ENCODE assay signal across 8 cellular contexts in genomic region chr13:87669379-87669978, GRCh38. TPM values are rescaled to one million over a fixed set of nuclear protein-coding genes. Genes with fewer than 3 reads are reported as not detected.
DNase-seq lines count a peak whose midpoint lies in the region; ATAC-seq, FAIRE-seq and TF ChIP-seq lines count a peak whose summit lies in the region.

No MANE protein-coding gene starts in this region.

- peaks cover 25% of the 10 kb centered on the region for H3K27me3 ChIP-seq in kidney epithelial cell (ENCODE audit: control insufficient read depth, insufficient read depth, low read length)

- peak; percentile 40 for ATAC-seq in GM18870 (IDR thresholded peaks at IDR 0.05; ENCODE audit: unreplicated experiment)
- ATAC-seq in GM21515 (IDR thresholded peaks at IDR 0.05; ENCODE audit: unreplicated experiment): no peak

- TF ChIP-seq CTCF in kidney epithelial cell (IDR thresholded peaks at IDR 0.05; ENCODE audit: insufficient read depth, low read length, poor library complexity, severe bottlenecking): peak; percentile 73

- in situ Hi-C loops in SK-MEL-5 (cut with HindIII; ENCODE audit: low pct_unique_long_range_greater_than_20kb, low sequenced_read_pairs): no loop called here

- DNase-seq in Kasumi-1 (lab: John Stamatoyannopoulos, UW) (peak; percentile 79 to 87), SK-MEL-5 (ENCODE audit: low read depth, low spot score) (peak; percentile 69), kidney epithelial cell (ENCODE audit: low read depth) (no peak)
- no peak for DNase-seq in activated CD4-positive, alpha-beta T cell treated with anti-CD3 and anti-CD28 coated beads for 4 hours
- no peak for DNase-seq in activated CD8-positive, alpha-beta memory T cell treated with anti-CD3 and anti-CD28 coated beads, Interleukin-2, amount 50 U/mL, for 4 hours

- no peak overlapping the region for H3K4me3 ChIP-seq in kidney epithelial cell (ENCODE audit: low read depth, low read length)

- H3K36me3 ChIP-seq in kidney epithelial cell (ENCODE audit: control insufficient read depth, insufficient read depth, low read length): no peaks in the 10 kb centered on the region

- FAIRE-seq in A204.1 (lab: Jason Lieb, UNC): peak; percentile 96

RNA-seq across cellular contexts. Expression of gene SLITRK5, which starts 1.7 kb away (rescaled TPM):
- total RNA-seq in SK-MEL-5 (2014; rRNA removed; shearing (Covaris generic)): 0.24 TPM in 2 replicates
- 0.39 and 0.56 TPM in 2 replicates for polyA plus RNA-seq in SK-MEL-5 (2015; cell fraction: cytosol; rRNA removed)
- 0.76 and 1.1 TPM in 2 replicates for polyA plus RNA-seq in SK-MEL-5 (2015; cell fraction: nucleus; rRNA removed)
- under 0.01 TPM in 2 replicates for total RNA-seq in kidney epithelial cell

Comparison
In these comparisons a context has a peak if more than half of its experiments do, and no peak if none do; other contexts are left out.
1. DNase-seq: peak in Kasumi-1 (2 of 2) and SK-MEL-5 (single experiment); none in kidney epithelial cell (single experiment), activated CD4-positive, alpha-beta T cell treated with anti-CD3 and anti-CD28 coated beads for 4 hours (0 of 2) and activated CD8-positive, alpha-beta memory T cell treated with anti-CD3 and anti-CD28 coated beads, Interleukin-2, amount 50 U/mL, for 4 hours (single experiment).